1 cellular context compared by ENCODE assay signal in the genomic region with DNA sequence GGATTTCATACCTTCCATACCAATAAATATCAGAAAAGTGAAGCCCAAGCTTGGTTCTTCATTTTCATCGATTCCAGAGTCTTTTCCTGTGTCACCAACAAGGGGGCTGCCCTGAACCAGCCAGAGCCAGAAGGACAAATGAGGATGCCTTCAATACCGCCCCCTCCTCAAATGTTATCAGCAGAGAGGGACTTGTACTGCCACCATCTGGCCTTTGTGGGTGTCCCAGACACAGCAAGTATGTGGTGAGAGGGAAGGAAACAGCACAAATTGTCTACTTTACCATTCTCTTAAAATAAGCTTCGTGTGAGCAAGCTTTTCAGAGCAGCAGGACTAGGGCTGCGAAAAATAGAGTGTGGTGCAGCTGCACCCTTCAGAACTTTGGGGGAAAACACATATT.
TF ChIP-seq lines count a peak whose summit lies in the region.

No MANE protein-coding gene starts in this region.

TF ChIP-seq in HEK293, 187 proteins besides CTCF, POLR2A, EP300 and RAD21 (continued from another document):
- TF ChIP-seq ZBTB49 (tag by site-specific recombination; IDR thresholded peaks at IDR 0.05; ENCODE audit: low read depth) (no peak), ZNF529 (tag by site-specific recombination; IDR thresholded peaks at IDR 0.05; ENCODE audit: insufficient replicate concordance) (no peak), ZBTB26 (tag by site-specific recombination; optimal IDR thresholded peaks at IDR 0.05) (no peak), KLF8 (tag by site-specific recombination; IDR thresholded peaks at IDR 0.05) (no peak), ZNF311 (tag by site-specific recombination; IDR thresholded peaks at IDR 0.05; ENCODE audit: borderline replicate concordance) (no peak), ZFHX2 (tag by site-specific recombination; conservative IDR thresholded peaks at IDR 0.05) (0 out of 2 replicates have a peak, but pooled peaks have one; percentile 11), ZNF792 (tag by site-specific recombination; IDR thresholded peaks at IDR 0.05) (no peak), ZNF654 (tag by site-specific recombination; IDR thresholded peaks at IDR 0.05; ENCODE audit: low read depth) (peak; percentile 79), ZNF157 (tag by site-specific recombination; IDR thresholded peaks at IDR 0.05) (no peak), ZNF223 (tag by site-specific recombination; IDR thresholded peaks at IDR 0.05) (no peak), ZSCAN23 (tag by site-specific recombination; IDR thresholded peaks at IDR 0.05) (no peak), ZNF626 (tag by site-specific recombination; IDR thresholded peaks at IDR 0.05) (no peak), KLF9 (tag by site-specific recombination; IDR thresholded peaks at IDR 0.05; ENCODE audit: low read depth) (no peak)
- TF ChIP-seq, protein P1, sequence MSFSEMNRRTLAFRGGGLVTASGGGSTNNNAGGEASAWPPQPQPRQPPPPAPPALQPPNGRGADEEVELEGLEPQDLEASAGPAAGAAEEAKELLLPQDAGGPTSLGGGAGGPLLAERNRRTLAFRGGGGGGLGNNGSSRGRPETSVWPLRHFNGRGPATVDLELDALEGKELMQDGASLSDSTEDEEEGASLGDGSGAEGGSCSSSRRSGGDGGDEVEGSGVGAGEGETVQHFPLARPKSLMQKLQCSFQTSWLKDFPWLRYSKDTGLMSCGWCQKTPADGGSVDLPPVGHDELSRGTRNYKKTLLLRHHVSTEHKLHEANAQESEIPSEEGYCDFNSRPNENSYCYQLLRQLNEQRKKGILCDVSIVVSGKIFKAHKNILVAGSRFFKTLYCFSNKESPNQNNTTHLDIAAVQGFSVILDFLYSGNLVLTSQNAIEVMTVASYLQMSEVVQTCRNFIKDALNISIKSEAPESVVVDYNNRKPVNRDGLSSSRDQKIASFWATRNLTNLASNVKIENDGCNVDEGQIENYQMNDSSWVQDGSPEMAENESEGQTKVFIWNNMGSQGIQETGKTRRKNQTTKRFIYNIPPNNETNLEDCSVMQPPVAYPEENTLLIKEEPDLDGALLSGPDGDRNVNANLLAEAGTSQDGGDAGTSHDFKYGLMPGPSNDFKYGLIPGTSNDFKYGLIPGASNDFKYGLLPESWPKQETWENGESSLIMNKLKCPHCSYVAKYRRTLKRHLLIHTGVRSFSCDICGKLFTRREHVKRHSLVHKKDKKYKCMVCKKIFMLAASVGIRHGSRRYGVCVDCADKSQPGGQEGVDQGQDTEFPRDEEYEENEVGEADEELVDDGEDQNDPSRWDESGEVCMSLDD (tag by site-specific recombination; IDR thresholded peaks at IDR 0.05) = no peak
